ENCODE assay signal across 9 cellular contexts in genomic region chr15:31977812-31978662, GRCh38. TPM values are rescaled to one million over a fixed set of nuclear protein-coding genes. Genes with fewer than 3 reads are reported as not detected.
DNase-seq lines count a peak whose midpoint lies in the region; ATAC-seq and TF ChIP-seq lines count a peak whose summit lies in the region.
"Had no signal": no experiment of that assay in that cellular context is flagged by ENCODE, and none has a peak within 500 bp of the region (broad histone marks: within the 10 kb centered on the region; RNA-seq: fewer than 3 reads in every experiment).

No MANE protein-coding gene starts in this region.

- peaks cover 0 to 9% (median 6%) of the 10 kb centered on the region in 4 donors for H3K4me1 ChIP-seq in liver (ENCODE audit: control insufficient read depth in 4 of 4, insufficient read depth in 4 of 4, low read length in 3 of 4)

- H3K36me3 Mint-ChIP-seq in activated B cell treated with CpG ODN at 0.5 μM for 24 hours (ENCODE audit: low read depth): no peaks in the 10 kb centered on the region

- no peak overlapping the region for H3K4me3 ChIP-seq in liver (ENCODE audit: low read depth in 1 of 3, low read length in 3 of 3)
- H3K4me3 ChIP-seq: skin epidermis had no signal

- CTCF ChIA-PET in activated B cell treated with CpG ODN at 0.5 μM for 24 hours (lab: Charles Lee): interaction anchor here (0.6 kb wide), 1 partner anchor 329 kb away, joined by 3 read pairs; no protein-coding TSS in a partner anchor

- H3K27ac Mint-ChIP-seq in activated B cell treated with CpG ODN at 0.5 μM for 24 hours: no peak overlapping the region

- peak; percentile 75 for DNase-seq in Ammon's horn (ENCODE audit: low spot score)
- peak; percentile 30 for DNase-seq in GM19238 (ENCODE audit: insufficient read length, low spot score)
- peak; percentile 29 for DNase-seq in NCI-H1105 treated with DMSO at 0.1 percent for 48 hours (lab: John Stamatoyannopoulos, UW)
- no peak for DNase-seq in activated B cell treated with CpG ODN at 0.5 μM for 24 hours
- peak; percentile 40 for DNase-seq in cerebellar cortex (ENCODE audit: low spot score)
- DNase-seq in stimulated activated CD8-positive, alpha-beta memory T cell treated with anti-CD3 and anti-CD28 coated beads, Interleukin-15, amount 100 ng/mL, for 48 hours (ENCODE audit: low read depth in 2 of 2): peak; percentile 19 to 34

- ATAC-seq in activated B cell treated with CpG ODN at 0.5 μM for 24 hours (ENCODE audit: low read depth): peak; percentile 49
- no peak for ATAC-seq in GM21825 (IDR thresholded peaks at IDR 0.05; ENCODE audit: unreplicated experiment)

- H3K9me3 ChIP-seq in liver (ENCODE audit: control insufficient read depth in 4 of 4, low read length in 3 of 4): no peaks in the 10 kb centered on the region

- peaks cover 0 to 3% (median 0%) of the 10 kb centered on the region in 4 donors for H3K27me3 ChIP-seq in liver (ENCODE audit: control insufficient read depth in 4 of 4, insufficient read depth in 4 of 4, low read length in 3 of 4)

- H3K9ac ChIP-seq in liver (ENCODE audit: low read depth in 1 of 2, low read length in 2 of 2): no peak overlapping the region

- intact Hi-C loops in activated B cell treated with CpG ODN at 0.5 μM for 24 hours (cut with micrococcal nuclease): no loop called here

- H3K4me1 Mint-ChIP-seq in activated B cell treated with CpG ODN at 0.5 μM for 24 hours: peaks cover 4% of the 10 kb centered on the region

- H3K27me3 Mint-ChIP-seq in activated B cell treated with CpG ODN at 0.5 μM for 24 hours: peaks cover 22% of the 10 kb centered on the region

- WGBS in liver: 26% methylated on average over 22 of the region's 22 CpGs

- POLR2A ChIA-PET in activated B cell treated with CpG ODN at 0.5 μM for 24 hours (lab: Charles Lee): no interaction called here

- peak; percentile 66 to 80 for TF ChIP-seq RAD21 in liver (IDR thresholded peaks at IDR 0.05)

- peak; percentile 25 for TF ChIP-seq CTCF in activated B cell treated with CpG ODN at 0.5 μM for 24 hours (IDR thresholded peaks at IDR 0.05)
- TF ChIP-seq CTCF in liver (IDR thresholded peaks at IDR 0.05; ENCODE audit: low read depth, low read length, missing input control): peak; percentile 64

- H3K36me3 ChIP-seq in liver (ENCODE audit: control insufficient read depth in 4 of 4, insufficient read depth in 3 of 4, low read depth in 1 of 4, low read length in 3 of 4): no peaks in the 10 kb centered on the region

- no peak overlapping the region for H3K27ac ChIP-seq in liver (ENCODE audit: low read depth in 1 of 2, low read length in 2 of 2)
- H3K27ac ChIP-seq: skin epidermis had no signal

- H3K4me3 Mint-ChIP-seq in activated B cell treated with CpG ODN at 0.5 μM for 24 hours: no peak overlapping the region

- H3K9me3 Mint-ChIP-seq in activated B cell treated with CpG ODN at 0.5 μM for 24 hours: no peaks in the 10 kb centered on the region

TF ChIP-seq in liver, 16 proteins besides CTCF, POLR2A, EP300 and RAD21:
- TF ChIP-seq TAF1 (conservative IDR thresholded peaks at IDR 0.05) (no peak), SP1 (IDR thresholded peaks at IDR 0.05) (no peak), NR2F2 (IDR thresholded peaks at IDR 0.05) (no peak), HNF4G (IDR thresholded peaks at IDR 0.05) (no peak), ZBTB33 (IDR thresholded peaks at IDR 0.05) (no peak), YY1 (IDR thresholded peaks at IDR 0.05) (no peak), REST (IDR thresholded peaks at IDR 0.05) (no peak), MAX (IDR thresholded peaks at IDR 0.05) (no peak), FOXA1 (IDR thresholded peaks at IDR 0.05) (no peak)
TF ChIP-seq in liver: peak in this region for 0.

RNA-seq across cellular contexts. Expression of gene CHRNA7, which starts 52.3 kb away (rescaled TPM):
- total RNA-seq in activated B cell treated with CpG ODN at 0.5 μM for 24 hours (not detected in 2 replicates), liver (under 1 TPM in 1 of 2 donors, not detected in 1; 0.08 TPM)
- under 1 TPM; 0.06 to 0.21 TPM for polyA plus RNA-seq in liver
